8 cellular contexts compared by ENCODE assay signal in genomic region chr2:174787485-174788205, GRCh38. TPM values are rescaled to one million over a fixed set of nuclear protein-coding genes. Genes with fewer than 3 reads are reported as not detected.
DNase-seq lines count a peak whose midpoint lies in the region; ATAC-seq and TF ChIP-seq lines count a peak whose summit lies in the region.

No MANE protein-coding gene starts in this region.

- H3K4me2 ChIP-seq in BLaER1 = peak overlapping the region; percentile 59

- no peak for ATAC-seq in mucosa of descending colon
- ATAC-seq in Right ventricle myocardium inferior = no peak

- no peak for TF ChIP-seq CTCF in mucosa of descending colon (IDR thresholded peaks at IDR 0.05)

- WGBS in mesodermal cell (ENCODE audit: insufficient coverage in 2 of 2), 2 experiments = 28 to 50% methylated on average over 3 to 5 of the region's 5 CpGs

- H3K4me1 ChIP-seq in BLaER1 = peaks cover 18% of the 10 kb centered on the region
- peaks cover 47% of the 10 kb centered on the region for H3K4me1 ChIP-seq in HUES6 (ENCODE audit: control insufficient read depth, insufficient read depth, low read length)
- H3K4me1 ChIP-seq in mesodermal cell (ENCODE audit: control insufficient read depth, insufficient read depth, low read length, poor library complexity, severe bottlenecking) = peaks cover 7% of the 10 kb centered on the region
- no peaks in the 10 kb centered on the region for H3K4me1 ChIP-seq in mucosa of descending colon (ENCODE audit: low read depth)

- no peak overlapping the region for H3K27ac ChIP-seq in BLaER1
- peak overlapping the region; percentile 84 for H3K27ac ChIP-seq in HUES6 (ENCODE audit: low read depth, low read length)
- peak overlapping the region; percentile 92 for H3K27ac ChIP-seq in mesodermal cell (ENCODE audit: low read depth, low read length, severe bottlenecking)

- H4K20me1 ChIP-seq in BLaER1 = no peaks in the 10 kb centered on the region

- H3K4me3 ChIP-seq in BLaER1 (no peak overlapping the region), HUES6 (ENCODE audit: low read depth, low read length) (peak overlapping the region; percentile 22), mesodermal cell (ENCODE audit: extremely low read depth, insufficient read depth, low read length, poor library complexity, severe bottlenecking) (no peak overlapping the region), mucosa of descending colon (no peak overlapping the region)

- H3K27me3 ChIP-seq in BLaER1 (no peaks in the 10 kb centered on the region), HUES6 (ENCODE audit: control insufficient read depth, insufficient read depth, low read length) (no peaks in the 10 kb centered on the region)

- H3K9ac ChIP-seq in BLaER1 = no peak overlapping the region
- H3K9ac ChIP-seq in HUES6 (ENCODE audit: low read length) = peak overlapping the region; percentile 34

- DNase-seq in brain pericyte (ENCODE audit: low read depth, low spot score) (peak; percentile 77), NCI-H2196 (lab: John Stamatoyannopoulos, UW; ENCODE audit: unreplicated experiment) (no peak), mucosa of descending colon (no peak), Right ventricle myocardium inferior (ENCODE audit: missing footprints) (no peak), ureter (ENCODE audit: low spot score) (no peak)

- intact Hi-C loops in mucosa of descending colon (cut with DNase I, micrococcal nuclease) (no loop called here), Right ventricle myocardium inferior (cut with DNase I) (no loop called here)

- H3K9me3 ChIP-seq in BLaER1 (no peaks in the 10 kb centered on the region), HUES6 (ENCODE audit: control insufficient read depth, insufficient read depth, low read depth, low read length) (no peaks in the 10 kb centered on the region), mesodermal cell (ENCODE audit: control insufficient read depth, low read length) (no peaks in the 10 kb centered on the region), mucosa of descending colon (no peaks in the 10 kb centered on the region)

- H3K36me3 ChIP-seq in BLaER1 (no peaks in the 10 kb centered on the region), HUES6 (ENCODE audit: control insufficient read depth, insufficient read depth, low read length) (no peaks in the 10 kb centered on the region), mesodermal cell (ENCODE audit: control insufficient read depth, insufficient read depth, low read length) (no peaks in the 10 kb centered on the region), mucosa of descending colon (ENCODE audit: low read depth) (no peaks in the 10 kb centered on the region)

RNA-seq across cellular contexts. Expression of gene CHRNA1, which starts 23.4 kb away (rescaled TPM):
- not detected for polyA plus RNA-seq in mesodermal cell (2013, experiment 1 of 2)
- polyA plus RNA-seq in mesodermal cell (2013, experiment 2 of 2) = not detected
- total RNA-seq in mucosa of descending colon = 1 to 10 TPM in 2 of 3 donors, under 1 TPM in 1; 0.76 to 2.6 (median 1.4) TPM
- 0.19 TPM for total RNA-seq in Right ventricle myocardium inferior
- total RNA-seq in ureter = 0.34 TPM
